In genomic region chr6:156824142-156824541, GRCh38 we compare ENCODE assay signal across 19 cellular contexts. TPM values are rescaled to one million over a fixed set of nuclear protein-coding genes. Genes with fewer than 3 reads are reported as not detected.
DNase-seq lines count a peak whose midpoint lies in the region; ATAC-seq and TF ChIP-seq lines count a peak whose summit lies in the region.
"Had no signal": no experiment of that assay in that cellular context is flagged by ENCODE, and none has a peak within 500 bp of the region (broad histone marks: within the 10 kb centered on the region; RNA-seq: fewer than 3 reads in every experiment).

No MANE protein-coding gene starts in this region.

- intact Hi-C loops in dendritic cell treated with granulocyte-macrophage colony-stimulating factor and Interleukin-4, amounts not matched to agents 40 ng/mL and 50 ng/mL, for 4 days (cut with micrococcal nuclease): no loop called here

- no peak overlapping the region for H3K27ac Mint-ChIP-seq in activated naive CD8-positive, alpha-beta T cell
- H3K27ac Mint-ChIP-seq in activated naive CD8-positive, alpha-beta T cell treated with anti-CD3 and anti-CD28 coated beads, Interleukin-2, amount 50 U/mL, for 24 hours: no peak overlapping the region
- H3K27ac Mint-ChIP-seq in dendritic cell treated with granulocyte-macrophage colony-stimulating factor and Interleukin-4, amounts not matched to agents 40 ng/mL and 50 ng/mL, for 4 days: peak overlapping the region; percentile 21
- H3K27ac Mint-ChIP-seq in type B pancreatic cell: peak overlapping the region; percentile 50
- no peak overlapping the region for H3K27ac Mint-ChIP-seq in natural killer cell treated with Interleukin-12 subunit alpha and Interleukin-12 subunit beta and Interleukin-15 and Interleukin-18, amount 100 ng/mL, for 72 hours

- no peak overlapping the region for H3K9ac ChIP-seq in parathyroid adenoma
- H3K9ac ChIP-seq: BLaER1 treated with 17β-estradiol and CSF1 and Interleukin-3, amounts not matched to agents 10 nM and 100 nM had no signal

- no peak overlapping the region for H3K4me3 ChIP-seq in parathyroid adenoma (ENCODE audit: low read depth, low read length)
- H3K4me3 ChIP-seq: BLaER1 treated with 17β-estradiol and CSF1 and Interleukin-3, amounts not matched to agents 10 nM and 100 nM had no signal

- H3K4me1 ChIP-seq in parathyroid adenoma: peaks cover 66% of the 10 kb centered on the region

- H3K36me3 ChIP-seq in parathyroid adenoma (ENCODE audit: control insufficient read depth, insufficient read depth, low read length): no peaks in the 10 kb centered on the region

- no peaks in the 10 kb centered on the region for H3K27me3 Mint-ChIP-seq in activated naive CD8-positive, alpha-beta T cell
- no peaks in the 10 kb centered on the region for H3K27me3 Mint-ChIP-seq in activated naive CD8-positive, alpha-beta T cell treated with anti-CD3 and anti-CD28 coated beads, Interleukin-2, amount 50 U/mL, for 24 hours
- H3K27me3 Mint-ChIP-seq in dendritic cell treated with granulocyte-macrophage colony-stimulating factor and Interleukin-4, amounts not matched to agents 40 ng/mL and 50 ng/mL, for 4 days: no peaks in the 10 kb centered on the region
- H3K27me3 Mint-ChIP-seq in type B pancreatic cell: no peaks in the 10 kb centered on the region
- H3K27me3 Mint-ChIP-seq in natural killer cell treated with Interleukin-12 subunit alpha and Interleukin-12 subunit beta and Interleukin-15 and Interleukin-18, amount 100 ng/mL, for 72 hours: no peaks in the 10 kb centered on the region
- H3K27me3 Mint-ChIP-seq: IgD-negative memory B cell had no signal

- TF ChIP-seq CTCF in parathyroid adenoma (IDR thresholded peaks at IDR 0.05): no peak
- no peak for TF ChIP-seq CTCF in type B pancreatic cell (conservative IDR thresholded peaks at IDR 0.05)

- H3K9me3 Mint-ChIP-seq in activated naive CD8-positive, alpha-beta T cell (ENCODE audit: low read depth): no peaks in the 10 kb centered on the region
- H3K9me3 Mint-ChIP-seq in activated naive CD8-positive, alpha-beta T cell treated with anti-CD3 and anti-CD28 coated beads, Interleukin-2, amount 50 U/mL, for 24 hours: no peaks in the 10 kb centered on the region
- no peaks in the 10 kb centered on the region for H3K9me3 Mint-ChIP-seq in dendritic cell treated with granulocyte-macrophage colony-stimulating factor and Interleukin-4, amounts not matched to agents 40 ng/mL and 50 ng/mL, for 4 days
- peaks cover 3% of the 10 kb centered on the region for H3K9me3 Mint-ChIP-seq in type B pancreatic cell
- no peaks in the 10 kb centered on the region for H3K9me3 Mint-ChIP-seq in natural killer cell treated with Interleukin-12 subunit alpha and Interleukin-12 subunit beta and Interleukin-15 and Interleukin-18, amount 100 ng/mL, for 72 hours
- H3K9me3 Mint-ChIP-seq: IgD-negative memory B cell had no signal

- no peaks in the 10 kb centered on the region for H3K9me3 ChIP-seq in parathyroid adenoma (ENCODE audit: control insufficient read depth, low read length)
- H3K9me3 ChIP-seq: BLaER1 treated with 17β-estradiol and CSF1 and Interleukin-3, amounts not matched to agents 10 nM and 100 nM had no signal

- H3K4me3 Mint-ChIP-seq in activated naive CD8-positive, alpha-beta T cell: peak overlapping the region; percentile 2
- no peak overlapping the region for H3K4me3 Mint-ChIP-seq in activated naive CD8-positive, alpha-beta T cell treated with anti-CD3 and anti-CD28 coated beads, Interleukin-2, amount 50 U/mL, for 24 hours
- H3K4me3 Mint-ChIP-seq in dendritic cell treated with granulocyte-macrophage colony-stimulating factor and Interleukin-4, amounts not matched to agents 40 ng/mL and 50 ng/mL, for 4 days: no peak overlapping the region
- H3K4me3 Mint-ChIP-seq in type B pancreatic cell: no peak overlapping the region
- H3K4me3 Mint-ChIP-seq in natural killer cell treated with Interleukin-12 subunit alpha and Interleukin-12 subunit beta and Interleukin-15 and Interleukin-18, amount 100 ng/mL, for 72 hours: no peak overlapping the region

- no peak for ATAC-seq in activated naive CD8-positive, alpha-beta T cell treated with anti-CD3 and anti-CD28 coated beads, Interleukin-2, amount 50 U/mL, for 24 hours
- ATAC-seq in GM18511 (IDR thresholded peaks at IDR 0.05; ENCODE audit: unreplicated experiment): no peak
- no peak for ATAC-seq in natural killer cell treated with Interleukin-12 subunit alpha and Interleukin-12 subunit beta and Interleukin-15 and Interleukin-18, amount 100 ng/mL, for 72 hours

- peak overlapping the region; percentile 71 for H3K27ac ChIP-seq in parathyroid adenoma
- H3K27ac ChIP-seq: BLaER1 treated with 17β-estradiol and CSF1 and Interleukin-3, amounts not matched to agents 10 nM and 100 nM; RWPE1 had no signal

- peaks cover 2% of the 10 kb centered on the region for H3K36me3 Mint-ChIP-seq in activated naive CD8-positive, alpha-beta T cell
- peaks cover 1% of the 10 kb centered on the region for H3K36me3 Mint-ChIP-seq in activated naive CD8-positive, alpha-beta T cell treated with anti-CD3 and anti-CD28 coated beads, Interleukin-2, amount 50 U/mL, for 24 hours (ENCODE audit: low read depth)
- H3K36me3 Mint-ChIP-seq in dendritic cell treated with granulocyte-macrophage colony-stimulating factor and Interleukin-4, amounts not matched to agents 40 ng/mL and 50 ng/mL, for 4 days (ENCODE audit: low read depth): peaks cover 23% of the 10 kb centered on the region
- peaks cover 20% of the 10 kb centered on the region for H3K36me3 Mint-ChIP-seq in type B pancreatic cell
- H3K36me3 Mint-ChIP-seq in natural killer cell treated with Interleukin-12 subunit alpha and Interleukin-12 subunit beta and Interleukin-15 and Interleukin-18, amount 100 ng/mL, for 72 hours: no peaks in the 10 kb centered on the region

- no peak overlapping the region for H2AFZ ChIP-seq in parathyroid adenoma

- DNase-seq in activated naive CD8-positive, alpha-beta T cell treated with anti-CD3 and anti-CD28 coated beads, Interleukin-2, amount 50 U/mL, for 24 hours: no peak
- no peak for DNase-seq in type B pancreatic cell (ENCODE audit: extremely low spot score, unreplicated experiment)
- no peak for DNase-seq in natural killer cell treated with Interleukin-12 subunit alpha and Interleukin-12 subunit beta and Interleukin-15 and Interleukin-18, amount 100 ng/mL, for 72 hours (ENCODE audit: low spot score)
- no peak for DNase-seq in NCI-H2081 (lab: John Stamatoyannopoulos, UW)
- DNase-seq: 8988T, COR-L47, DMS153, EL, GOT3, NCI-H1436, NCI-H2029 treated with DMSO at 0.1 percent for 48 hours, NCI-H526 treated with DMSO at 0.1 percent for 48 hours had no signal

- no peaks in the 10 kb centered on the region for H3K27me3 ChIP-seq in parathyroid adenoma (ENCODE audit: control insufficient read depth, insufficient read depth, low read length)
- H3K27me3 ChIP-seq: BLaER1 treated with 17β-estradiol and CSF1 and Interleukin-3, amounts not matched to agents 10 nM and 100 nM had no signal

- peaks cover 92% of the 10 kb centered on the region for H3K4me1 Mint-ChIP-seq in activated naive CD8-positive, alpha-beta T cell (ENCODE audit: low read depth)
- H3K4me1 Mint-ChIP-seq in activated naive CD8-positive, alpha-beta T cell treated with anti-CD3 and anti-CD28 coated beads, Interleukin-2, amount 50 U/mL, for 24 hours: peaks cover 88% of the 10 kb centered on the region
- H3K4me1 Mint-ChIP-seq in dendritic cell treated with granulocyte-macrophage colony-stimulating factor and Interleukin-4, amounts not matched to agents 40 ng/mL and 50 ng/mL, for 4 days (ENCODE audit: low read depth): peaks cover 53% of the 10 kb centered on the region
- H3K4me1 Mint-ChIP-seq in type B pancreatic cell (ENCODE audit: unreplicated experiment): peaks cover 66% of the 10 kb centered on the region
- H3K4me1 Mint-ChIP-seq in natural killer cell treated with Interleukin-12 subunit alpha and Interleukin-12 subunit beta and Interleukin-15 and Interleukin-18, amount 100 ng/mL, for 72 hours (ENCODE audit: low read depth in 2 of 2): peaks cover 70 to 71% of the 10 kb centered on the region in 2 donors

- H3K4me2 ChIP-seq in parathyroid adenoma (ENCODE audit: low read length): peak overlapping the region; percentile 30

- H3K79me2 ChIP-seq in parathyroid adenoma: peaks cover 32% of the 10 kb centered on the region

RNA-seq across cellular contexts. Expression of gene ARID1B, which starts 47.0 kb away (rescaled TPM):
- 66.2 and 97.2 TPM in 2 replicates for total RNA-seq in type B pancreatic cell (ENCODE audit: low replicate concordance)
- 100 to 1,000 TPM in 1 of 2 donors, 10 to 100 TPM in 1; 92.3 to 129 TPM for total RNA-seq in natural killer cell treated with Interleukin-12 subunit alpha and Interleukin-12 subunit beta and Interleukin-15 and Interleukin-18, amount 100 ng/mL, for 72 hours

Comparison
In these comparisons a context has a peak if more than half of its experiments do, and no peak if none do; other contexts are left out.
1. H3K27ac Mint-ChIP-seq: peak in dendritic cell treated with granulocyte-macrophage colony-stimulating factor and Interleukin-4, amounts not matched to agents 40 ng/mL and 50 ng/mL, for 4 days (single experiment) and type B pancreatic cell (single experiment); none in activated naive CD8-positive, alpha-beta T cell (single experiment), activated naive CD8-positive, alpha-beta T cell treated with anti-CD3 and anti-CD28 coated beads, Interleukin-2, amount 50 U/mL, for 24 hours (single experiment) and natural killer cell treated with Interleukin-12 subunit alpha and Interleukin-12 subunit beta and Interleukin-15 and Interleukin-18, amount 100 ng/mL, for 72 hours (0 of 2).